10 cellular contexts compared by ENCODE assay signal in the genomic region with DNA sequence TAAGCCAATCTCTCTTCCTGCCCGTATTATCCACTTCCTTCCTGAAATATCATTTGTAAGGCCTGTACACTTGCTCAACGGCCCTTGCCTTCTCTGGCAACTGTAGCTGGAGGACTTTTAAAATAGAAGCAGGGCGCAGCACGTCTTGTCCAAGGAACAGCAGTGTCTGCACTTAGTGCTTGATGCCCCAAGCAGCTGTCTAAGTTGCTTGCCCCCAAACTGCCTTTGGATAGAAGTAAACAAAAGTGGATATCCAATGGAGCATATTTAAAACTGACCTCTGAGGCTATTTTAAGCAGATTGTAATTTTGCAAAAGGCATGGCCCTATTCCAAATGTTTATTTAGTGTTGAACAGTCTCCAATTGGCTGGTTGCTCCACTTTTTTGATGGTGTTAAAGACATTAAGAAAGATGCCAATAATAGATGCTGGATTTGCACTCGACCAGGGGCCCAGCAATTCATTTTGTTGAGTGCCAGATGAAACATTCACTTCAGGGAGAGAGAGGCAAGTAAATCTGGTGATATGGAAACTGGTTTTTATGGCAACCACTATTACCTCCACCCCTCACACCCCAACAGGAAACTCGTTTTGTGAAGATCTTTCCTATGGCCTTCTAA.
DNase-seq lines count a peak whose midpoint lies in the region; ATAC-seq and TF ChIP-seq lines count a peak whose summit lies in the region.
"Had no signal": no experiment of that assay in that cellular context is flagged by ENCODE, and none has a peak within 500 bp of the region (broad histone marks: within the 10 kb centered on the region; RNA-seq: fewer than 3 reads in every experiment).

No MANE protein-coding gene starts in this region.

- TF ChIP-seq CTCF in gastroesophageal sphincter (IDR thresholded peaks at IDR 0.05), result no peak

- no peaks in the 10 kb centered on the region for H3K27me3 ChIP-seq in gastroesophageal sphincter

- no peaks in the 10 kb centered on the region for H3K9me3 ChIP-seq in gastroesophageal sphincter

- peak overlapping the region; percentile 68 to 78 (median 72) for H3K27ac ChIP-seq in gastroesophageal sphincter

- DNase-seq in EH (ENCODE audit: low read depth) (peak; percentile 14), NCI-H774 (lab: John Stamatoyannopoulos, UW) (peak; percentile 30), posterior cingulate gyrus (peak in 6 of 10 donors; percentile 15 to 82 (median 34)), DMS53 (lab: John Stamatoyannopoulos, UW) (no peak), retina (no peak), DMS53 treated with DMSO at 0.1 percent for 48 hours (lab: John Stamatoyannopoulos, UW; ENCODE audit: unreplicated experiment) (no peak)
- DNase-seq in effector CD8-positive, alpha-beta T cell (lab: John Stamatoyannopoulos, UW), result no peak
- DNase-seq: activated CD4-positive, alpha-beta memory T cell treated with anti-CD3 and anti-CD28 coated beads for 36 hours; NCI-H226 had no signal

- TF ChIP-seq POLR2A in gastroesophageal sphincter (IDR thresholded peaks at IDR 0.05), result no peak

- no peak for TF ChIP-seq EP300 in gastroesophageal sphincter (IDR thresholded peaks at IDR 0.05)

- no peaks in the 10 kb centered on the region for H3K36me3 ChIP-seq in gastroesophageal sphincter

- 1 to 8% methylated on average over 3 to 6 of the region's 6 CpGs for WGBS in gastroesophageal sphincter (ENCODE audit: low coverage in 1 of 2), 2 donors

- peak; percentile 94 for ATAC-seq in gastroesophageal sphincter

- no peak overlapping the region for H3K4me3 ChIP-seq in gastroesophageal sphincter

- H3K4me1 ChIP-seq in gastroesophageal sphincter, result peaks cover 13 to 41% (median 23%) of the 10 kb centered on the region in 3 donors

- intact Hi-C loops in posterior cingulate gyrus (cut with DNase I), result no loop called here

Comparison
In these comparisons a context has a peak if more than half of its experiments do, and no peak if none do; other contexts are left out.
1. DNase-seq: peak in EH (single experiment), NCI-H774 (single experiment) and posterior cingulate gyrus (6 of 10); none in effector CD8-positive, alpha-beta T cell (single experiment), DMS53 (single experiment), retina (single experiment) and DMS53 treated with DMSO at 0.1 percent for 48 hours (single experiment).